Comparison of ENCODE assay signal across 19 cellular contexts in the genomic region with DNA sequence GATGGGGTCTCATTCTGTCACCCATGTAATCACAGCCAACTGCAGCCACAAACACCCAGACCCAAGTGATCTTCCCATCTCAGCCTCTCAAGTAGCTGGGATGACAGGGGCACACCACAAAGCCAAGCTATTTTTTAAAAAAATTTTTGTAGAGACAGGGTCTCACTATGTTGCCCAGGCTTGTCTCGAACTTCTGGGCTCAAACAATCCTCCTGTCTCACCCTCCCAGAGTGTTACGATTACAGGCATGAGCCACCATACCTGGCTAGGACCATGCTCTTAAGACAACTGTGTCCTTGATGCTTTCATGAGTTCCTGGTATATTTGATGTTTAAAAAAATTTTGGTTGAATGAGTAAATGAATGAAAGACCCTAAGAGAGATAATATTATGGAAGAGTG. TPM values are rescaled to one million over a fixed set of nuclear protein-coding genes. Genes with fewer than 3 reads are reported as not detected.
A peak's percentile ranks its signal among the peaks of the same experiment; 100 is the strongest.
DNase-seq lines count a peak whose midpoint lies in the region; ATAC-seq, FAIRE-seq and TF ChIP-seq lines count a peak whose summit lies in the region.
"Had no signal": no experiment of that assay in that cellular context is flagged by ENCODE, and none has a peak within 500 bp of the region (broad histone marks: within the 10 kb centered on the region; RNA-seq: fewer than 3 reads in every experiment).

No MANE protein-coding gene starts in this region.

- no peaks in the 10 kb centered on the region for H4K20me1 ChIP-seq in astrocyte (ENCODE audit: insufficient read depth, low read length)
- H4K20me1 ChIP-seq: BLaER1 had no signal

- WGBS in right cardiac atrium, result 84% methylated on average over 2 of the region's 2 CpGs
- 70 to 79% methylated on average over 2 of the region's 2 CpGs for WGBS in transverse colon (ENCODE audit: low coverage in 1 of 2), 2 donors

- DNase-seq in right atrium auricular region (ENCODE audit: low spot score) (no peak), Right ventricle myocardium inferior (ENCODE audit: missing footprints) (no peak), astrocyte (ENCODE audit: low read depth) (no peak), right cardiac atrium (no peak), transverse colon (no peak), NCI-H2196 treated with DMSO at 0.1 percent for 48 hours (lab: John Stamatoyannopoulos, UW; ENCODE audit: unreplicated experiment) (no peak), NCI-H1105 (lab: John Stamatoyannopoulos, UW) (no peak), NCI-H2029 treated with DMSO at 0.1 percent for 48 hours (lab: John Stamatoyannopoulos, UW) (no peak)
- DNase-seq: CD8-positive, alpha-beta memory T cell; KBM-7; NCI-H1048; NCI-H1694 treated with DMSO at 0.1 percent for 48 hours; NCI-H510A had no signal

- H3K9ac ChIP-seq in astrocyte (ENCODE audit: low read length), result peak overlapping the region; percentile 36
- H3K9ac ChIP-seq: BLaER1, GM23248 had no signal

- intact Hi-C loops in Right ventricle myocardium inferior (cut with DNase I), result loop anchor here (5.0 kb wide), 1 partner anchor 66 kb away; no protein-coding TSS in a partner anchor
- intact Hi-C loops in right cardiac atrium (cut with DNase I), result loop anchor here in 1 of 4 donors (10.0 kb wide), 1 partner anchor 47 kb away; no protein-coding TSS in a partner anchor
- intact Hi-C loops in transverse colon (cut with DNase I; ENCODE audit: low total_unique reads), result no loop called here

- H3K4me3 ChIP-seq in right atrium auricular region (no peak overlapping the region), astrocyte (ENCODE audit: insufficient read depth, low read depth, low read length) (no peak overlapping the region), right cardiac atrium (ENCODE audit: low read length) (no peak overlapping the region), transverse colon (no peak overlapping the region)
- H3K4me3 ChIP-seq: BLaER1, GM23248 had no signal

- H3K4me1 ChIP-seq in right atrium auricular region (no peaks in the 10 kb centered on the region), astrocyte (ENCODE audit: insufficient read depth, low read length) (peaks cover 28% of the 10 kb centered on the region), right cardiac atrium (ENCODE audit: control insufficient read depth, insufficient read depth, low read length) (no peaks in the 10 kb centered on the region), transverse colon (peaks cover 2 to 53% (median 28%) of the 10 kb centered on the region in 4 donors)

- H3K27me3 Mint-ChIP-seq in astrocyte (ENCODE audit: low read depth, unreplicated experiment), result no peaks in the 10 kb centered on the region

- peaks cover 19% of the 10 kb centered on the region for H3K4me1 Mint-ChIP-seq in astrocyte (ENCODE audit: low read depth, unreplicated experiment)

- ATAC-seq in Right ventricle myocardium inferior (no peak), right cardiac atrium (no peak)

- H3K27ac ChIP-seq in right atrium auricular region (peak overlapping the region; percentile 40 to 70), astrocyte (ENCODE audit: low read depth, low read length) (peak overlapping the region; percentile 68), right cardiac atrium (ENCODE audit: low read length) (peak overlapping the region; percentile 16), transverse colon (peak overlapping the region; percentile 55 to 81 (median 76))
- H3K27ac ChIP-seq: BLaER1, GM23248, HL-60 had no signal

- H3K9me3 Mint-ChIP-seq in astrocyte (ENCODE audit: unreplicated experiment), result peaks cover 2% of the 10 kb centered on the region
- H3K9me3 Mint-ChIP-seq: CD8-positive, alpha-beta memory T cell had no signal

- in situ Hi-C loops in transverse colon (cut with MboI; ENCODE audit: low pct_ligation_motif_present in 1 of 4, low pct_unique_long_range_greater_than_20kb in 1 of 4, low sequenced_read_pairs in 3 of 4), result no loop called here

- no peak for FAIRE-seq in astrocyte (lab: Jason Lieb, UNC)

- H3K36me3 Mint-ChIP-seq in astrocyte (ENCODE audit: low read depth, unreplicated experiment), result no peaks in the 10 kb centered on the region
- H3K36me3 Mint-ChIP-seq: CD8-positive, alpha-beta memory T cell had no signal

- no peak for TF ChIP-seq CTCF in right atrium auricular region (IDR thresholded peaks at IDR 0.05)
- TF ChIP-seq CTCF in astrocyte (IDR thresholded peaks at IDR 0.05; ENCODE audit: insufficient read depth, low read depth, low read length), result no peak
- no peak for TF ChIP-seq CTCF in transverse colon (IDR thresholded peaks at IDR 0.05)

- H3K9me3 ChIP-seq in right atrium auricular region (no peaks in the 10 kb centered on the region), astrocyte (ENCODE audit: insufficient read depth, low read depth, low read length) (no peaks in the 10 kb centered on the region), right cardiac atrium (ENCODE audit: control insufficient read depth, low read length) (no peaks in the 10 kb centered on the region), transverse colon (no peaks in the 10 kb centered on the region)
- H3K9me3 ChIP-seq: BLaER1 had no signal

- H3K27me3 ChIP-seq in right atrium auricular region, result no peaks in the 10 kb centered on the region
- H3K27me3 ChIP-seq in astrocyte (ENCODE audit: insufficient read depth, low read length), result no peaks in the 10 kb centered on the region
- H3K27me3 ChIP-seq in right cardiac atrium (ENCODE audit: control insufficient read depth, insufficient read depth), result no peaks in the 10 kb centered on the region
- H3K27me3 ChIP-seq in transverse colon, result no peaks in the 10 kb centered on the region
- H3K27me3 ChIP-seq: BLaER1 had no signal

- H3K4me3 Mint-ChIP-seq in astrocyte (ENCODE audit: unreplicated experiment), result peak overlapping the region; percentile 28
- H3K4me3 Mint-ChIP-seq: CD8-positive, alpha-beta memory T cell had no signal

- H3K27ac Mint-ChIP-seq in astrocyte (ENCODE audit: unreplicated experiment), result peak overlapping the region; percentile 53
- H3K27ac Mint-ChIP-seq: CD8-positive, alpha-beta memory T cell had no signal

- no peak overlapping the region for H2AFZ ChIP-seq in astrocyte (ENCODE audit: low read depth, low read length)
- H2AFZ ChIP-seq: GM23248 had no signal

- H3K36me3 ChIP-seq in right atrium auricular region (no peaks in the 10 kb centered on the region), astrocyte (ENCODE audit: insufficient read depth, low read length) (no peaks in the 10 kb centered on the region), transverse colon (no peaks in the 10 kb centered on the region)
- H3K36me3 ChIP-seq: BLaER1 had no signal

- peak overlapping the region; percentile 38 for H3K4me2 ChIP-seq in astrocyte (ENCODE audit: low read length)
- H3K4me2 ChIP-seq: BLaER1 had no signal

- TF ChIP-seq POLR2A in transverse colon (IDR thresholded peaks at IDR 0.05), result no peak

- H3K79me2 ChIP-seq in astrocyte (ENCODE audit: insufficient read depth, low read length), result no peaks in the 10 kb centered on the region

- no peak for TF ChIP-seq EP300 in transverse colon (IDR thresholded peaks at IDR 0.05; ENCODE audit: low read depth)

RNA-seq across cellular contexts. Expression of a gene that starts 19.4 kb away (rescaled TPM):
- total RNA-seq in right atrium auricular region (under 1 TPM; 0.12 to 0.33 TPM), Right ventricle myocardium inferior (0.32 TPM), astrocyte (0.02 TPM in 1 of 2 replicates, not detected in the other), right cardiac atrium (under 1 TPM; 0.17 to 0.47 (median 0.23) TPM), transverse colon (10 to 100 TPM in 3 of 4 donors, 1 to 10 TPM in 1; 4.8 to 41.8 (median 14.8) TPM)
- polyA plus RNA-seq in right cardiac atrium, result 0.07 TPM
- total RNA-seq: CD8-positive, alpha-beta memory T cell; GM23248; RPMI7951 had no signal
- polyA plus RNA-seq: AG04450; CD8-positive, alpha-beta memory T cell; GM23248 had no signal

RNA-seq across cellular contexts. Expression of a gene that starts 57.7 kb away (rescaled TPM):
- 100 to 1,000 TPM in 1 of 2 donors, 10 to 100 TPM in 1; 31.4 to 135 TPM for total RNA-seq in right atrium auricular region
- 0.81 TPM for total RNA-seq in Right ventricle myocardium inferior
- total RNA-seq in astrocyte, result not detected in 2 replicates
- 10 to 100 TPM; 44.7 to 84.0 (median 55.3) TPM for total RNA-seq in right cardiac atrium
- 51.8 TPM for polyA plus RNA-seq in right cardiac atrium
- 100 to 1,000 TPM in 3 of 4 donors, 10 to 100 TPM in 1; 20.9 to 257 (median 153) TPM for total RNA-seq in transverse colon
- total RNA-seq: GM23248, RPMI7951, SK-MEL-5 had no signal
- polyA plus RNA-seq: AG04450; CD8-positive, alpha-beta memory T cell; GM23248 had no signal

Comparison
In these comparisons a context has a peak if more than half of its experiments do, and no peak if none do; other contexts are left out.
1. RNA of a gene that starts 57.7 kb away (total RNA-seq): 20.9 to 257 TPM in transverse colon, 31.4 to 135 TPM in right atrium auricular region and 44.7 to 84.0 TPM in right cardiac atrium; 0.81 TPM in Right ventricle myocardium inferior (single experiment) and not detected in astrocyte; every median in the first group is over 10 times any median in the second.
2. H3K27ac ChIP-seq: peak in every context shown above with its lines; median percentile 76 in transverse colon; 68 in astrocyte; 55 in right atrium auricular region; 16 in right cardiac atrium.